1 cellular context compared by ENCODE assay signal in genomic region chr4:139301821-139302611, GRCh38.
TF ChIP-seq lines count a peak whose summit lies in the region.

Gene NDUFC1, minus strand, starts transcription at chr4:139302477. Its CDS starts 6,679 bp downstream, at chr4:139295798.

TF ChIP-seq in K562, 482 proteins besides CTCF, POLR2A, EP300 and RAD21 (continued from another document):
- TF ChIP-seq CUX1 (CRISPR knock-in tag; IDR thresholded peaks at IDR 0.05) (no peak), ZBTB7A (IDR thresholded peaks at IDR 0.05; ENCODE audit: borderline replicate concordance, control insufficient read depth, low read depth, low read length) (no peak), ZNF707 (CRISPR knock-in tag; conservative IDR thresholded peaks at IDR 0.05) (no peak), ZBTB17 (CRISPR knock-in tag; IDR thresholded peaks at IDR 0.05) (0 out of 2 replicates have a peak, but pooled peaks have one; percentile 8), XRCC5 (IDR thresholded peaks at IDR 0.05; ENCODE audit: low read depth, low read length) (no peak), KAT8 (IDR thresholded peaks at IDR 0.05; ENCODE audit: low read depth) (no peak), SRSF3 (IDR thresholded peaks at IDR 0.05; ENCODE audit: insufficient read depth, low read length) (no peak), ZNF197 (CRISPR knock-in tag; IDR thresholded peaks at IDR 0.05; ENCODE audit: low read depth) (no peak), ZNF583 (CRISPR knock-in tag; IDR thresholded peaks at IDR 0.05) (no peak), MTA1 (IDR thresholded peaks at IDR 0.05; ENCODE audit: borderline replicate concordance) (no peak), CC2D1A (IDR thresholded peaks at IDR 0.05) (no peak), NR3C1 (CRISPR knock-in tag; IDR thresholded peaks at IDR 0.05) (no peak), GATA2 (CRISPR knock-in tag; IDR thresholded peaks at IDR 0.05) (no peak), SIN3A (IDR thresholded peaks at IDR 0.05; ENCODE audit: borderline replicate concordance in 2 of 2, control insufficient read depth in 1 of 2, low read depth in 2 of 2, low read length in 2 of 2) (peak; percentile 21 to 35; a peak in 1 of 4 replicates), ZNF740 (CRISPR knock-in tag; IDR thresholded peaks at IDR 0.05) (0 out of 2 replicates have a peak, but pooled peaks have one; percentile 9), ZNF740 (tag; IDR thresholded peaks at IDR 0.05) (no peak), TEAD1 (CRISPR knock-in tag; IDR thresholded peaks at IDR 0.05) (no peak), ESRRA (IDR thresholded peaks at IDR 0.05; ENCODE audit: borderline replicate concordance, low read depth) (no peak), ZNF449 (CRISPR knock-in tag; IDR thresholded peaks at IDR 0.05) (no peak), ARID3B (CRISPR knock-in tag; IDR thresholded peaks at IDR 0.05; ENCODE audit: borderline replicate concordance) (no peak), RBBP5 (IDR thresholded peaks at IDR 0.05; ENCODE audit: borderline replicate concordance, insufficient read depth, low read length, poor library complexity, severe bottlenecking) (peak; percentile 39), ZNF224 (CRISPR knock-in tag; IDR thresholded peaks at IDR 0.05) (no peak), HSF4 (CRISPR knock-in tag; IDR thresholded peaks at IDR 0.05; ENCODE audit: borderline replicate concordance) (no peak), CBFA2T2 (conservative IDR thresholded peaks at IDR 0.05) (no peak), ARHGAP35 (IDR thresholded peaks at IDR 0.05; ENCODE audit: partially characterized antibody) (no peak), STAT6 (CRISPR knock-in tag; IDR thresholded peaks at IDR 0.05) (no peak), IFI16 (CRISPR knock-in tag; IDR thresholded peaks at IDR 0.05) (no peak), ZBTB33 (CRISPR knock-in tag; IDR thresholded peaks at IDR 0.05) (no peak), HDGF (IDR thresholded peaks at IDR 0.05) (no peak), ILF3 (IDR thresholded peaks at IDR 0.05; ENCODE audit: borderline replicate concordance) (no peak), BRD4 (IDR thresholded peaks at IDR 0.05) (no peak)
